ENCODE assay signal across 1 cellular context in genomic region chr19:18346091-18346490, GRCh38.
TF ChIP-seq lines count a peak whose summit lies in the region.

No MANE protein-coding gene starts in this region.

TF ChIP-seq in HCT116, 20 proteins besides CTCF, POLR2A, EP300 and RAD21:
- no peak for TF ChIP-seq ELF1 (IDR thresholded peaks at IDR 0.05; ENCODE audit: borderline replicate concordance, low read depth)
- TF ChIP-seq ZNF274 (IDR thresholded peaks at IDR 0.05; ENCODE audit: low read depth, low read length) = no peak
- TF ChIP-seq POLR2AphosphoS5 (IDR thresholded peaks at IDR 0.05; ENCODE audit: low read depth, low read length) = no peak
- TF ChIP-seq SRF (IDR thresholded peaks at IDR 0.05; ENCODE audit: low read depth) = no peak
- no peak for TF ChIP-seq CBX3 (IDR thresholded peaks at IDR 0.05; ENCODE audit: low read depth)
- TF ChIP-seq CEBPB (IDR thresholded peaks at IDR 0.05; ENCODE audit: low read depth) = no peak
- no peak for TF ChIP-seq REST (IDR thresholded peaks at IDR 0.05; ENCODE audit: low read depth)
- TF ChIP-seq EZH2 (IDR thresholded peaks at IDR 0.05) = no peak
- TF ChIP-seq ATF3 (IDR thresholded peaks at IDR 0.05) = no peak
- TF ChIP-seq ZFX (IDR thresholded peaks at IDR 0.05) = no peak
- no peak for TF ChIP-seq FOSL1 (IDR thresholded peaks at IDR 0.05; ENCODE audit: low read depth)
- TF ChIP-seq TCF7L2 (IDR thresholded peaks at IDR 0.05; ENCODE audit: borderline replicate concordance, extremely low read depth, insufficient read depth, insufficient read length) = no peak
- no peak for TF ChIP-seq EGR1 (IDR thresholded peaks at IDR 0.05; ENCODE audit: low read depth)
- no peak for TF ChIP-seq MAX (IDR thresholded peaks at IDR 0.05)
- no peak for TF ChIP-seq YY1 (IDR thresholded peaks at IDR 0.05; ENCODE audit: extremely low read depth, insufficient replicate concordance, low read depth, low read length)
- no peak for TF ChIP-seq SP1 (IDR thresholded peaks at IDR 0.05; ENCODE audit: low read depth)
- TF ChIP-seq EZH2phosphoT487 (IDR thresholded peaks at IDR 0.05; ENCODE audit: borderline replicate concordance) = no peak
- TF ChIP-seq SIN3A (IDR thresholded peaks at IDR 0.05; ENCODE audit: low read depth) = no peak
- TF ChIP-seq ZBTB33 (IDR thresholded peaks at IDR 0.05; ENCODE audit: extremely low read depth, insufficient replicate concordance, low read length) = no peak
